24 cellular contexts compared by ENCODE assay signal in genomic region chr22:43301866-43302265, GRCh38. TPM values are rescaled to one million over a fixed set of nuclear protein-coding genes. Genes with fewer than 3 reads are reported as not detected.
"Had no signal": no experiment of that assay in that cellular context is flagged by ENCODE, and none has a peak within 500 bp of the region (broad histone marks: within the 10 kb centered on the region; RNA-seq: fewer than 3 reads in every experiment).

No MANE protein-coding gene starts in this region.

- H3K27ac Mint-ChIP-seq: naive thymus-derived CD4-positive, alpha-beta T cell; progenitor cell of endocrine pancreas; stimulated activated memory B cell treated with anti-CD40 and anti-IgM and Interleukin-4, amounts not matched to agents 10 μg/mL and 1 μg/mL and 100 μg/mL, for 72 hours; stimulated activated naive CD8-positive, alpha-beta T cell treated with anti-CD3 and anti-CD28 coated beads, Interleukin-15, Interleukin-2, amounts not matched to agents 100 ng/mL and 50 ng/mL, for 24 hours; type B pancreatic cell had no signal

- H3K27ac ChIP-seq: epithelial cell of prostate, foreskin keratinocyte, hepatocyte, pancreas, right lobe of liver, spleen had no signal

- H3K9me3 Mint-ChIP-seq: naive thymus-derived CD4-positive, alpha-beta T cell; neural crest cell; stimulated activated memory B cell treated with anti-CD40 and anti-IgM and Interleukin-4, amounts not matched to agents 10 μg/mL and 1 μg/mL and 100 μg/mL, for 72 hours; stimulated activated naive CD8-positive, alpha-beta T cell treated with anti-CD3 and anti-CD28 coated beads, Interleukin-15, Interleukin-2, amounts not matched to agents 100 ng/mL and 50 ng/mL, for 24 hours; type B pancreatic cell had no signal

- H3K4me3 ChIP-seq: hepatocyte, lung, pancreas, right lobe of liver, spleen, thoracic aorta had no signal

- ATAC-seq: foreskin keratinocyte; left cardiac atrium; left ventricle myocardium superior; naive thymus-derived CD4-positive, alpha-beta T cell; right lobe of liver; stimulated activated memory B cell treated with anti-CD40 and anti-IgM and Interleukin-4, amounts not matched to agents 10 μg/mL and 1 μg/mL and 100 μg/mL, for 72 hours had no signal

- H3K4me1 Mint-ChIP-seq: naive thymus-derived CD4-positive, alpha-beta T cell; stimulated activated memory B cell treated with anti-CD40 and anti-IgM and Interleukin-4, amounts not matched to agents 10 μg/mL and 1 μg/mL and 100 μg/mL, for 72 hours had no signal

- H3K4me3 Mint-ChIP-seq: naive thymus-derived CD4-positive, alpha-beta T cell; neural crest cell; stimulated activated memory B cell treated with anti-CD40 and anti-IgM and Interleukin-4, amounts not matched to agents 10 μg/mL and 1 μg/mL and 100 μg/mL, for 72 hours; stimulated activated naive CD8-positive, alpha-beta T cell treated with anti-CD3 and anti-CD28 coated beads, Interleukin-15, Interleukin-2, amounts not matched to agents 100 ng/mL and 50 ng/mL, for 24 hours had no signal

- H3K4me1 ChIP-seq: foreskin keratinocyte, pancreas had no signal

- H3K36me3 ChIP-seq: pancreas, right lobe of liver, spleen, thoracic aorta had no signal

- H3K36me3 Mint-ChIP-seq: naive thymus-derived CD4-positive, alpha-beta T cell; stimulated activated memory B cell treated with anti-CD40 and anti-IgM and Interleukin-4, amounts not matched to agents 10 μg/mL and 1 μg/mL and 100 μg/mL, for 72 hours; type B pancreatic cell had no signal

- H3K27me3 ChIP-seq: foreskin keratinocyte, hepatocyte, pancreas, right lobe of liver, spleen had no signal

- H3K9me3 ChIP-seq: pancreas, right lobe of liver, spleen, thoracic aorta had no signal

- DNase-seq: effector memory CD4-positive, alpha-beta T cell; foreskin keratinocyte; head of caudate nucleus; left cardiac atrium; left ventricle myocardium superior; mesenchymal stem cell; midbrain; naive thymus-derived CD4-positive, alpha-beta T cell; occipital lobe; right lobe of liver; spleen; stimulated activated CD4-positive, alpha-beta T cell treated with anti-CD3 and anti-CD28 coated beads, Interleukin-15, amount 100 ng/mL, for 24 hours; stimulated activated CD4-positive, alpha-beta T cell treated with anti-CD3 and anti-CD28 coated beads, Interleukin-1b, Interleukin-23, amount 100 ng/mL, for 48 hours; stimulated activated CD4-positive, alpha-beta T cell treated with anti-CD3 and anti-CD28 coated beads, Interleukin-4, amount 100 ng/mL, for 24 hours had no signal

RNA-seq across cellular contexts. Expression of gene SCUBE1, which starts 41.3 kb away (rescaled TPM):
- total RNA-seq: foreskin keratinocyte had no signal
- polyA plus RNA-seq: foreskin keratinocyte; naive thymus-derived CD4-positive, alpha-beta T cell had no signal
